ENCODE assay signal across 26 cellular contexts in the genomic region with DNA sequence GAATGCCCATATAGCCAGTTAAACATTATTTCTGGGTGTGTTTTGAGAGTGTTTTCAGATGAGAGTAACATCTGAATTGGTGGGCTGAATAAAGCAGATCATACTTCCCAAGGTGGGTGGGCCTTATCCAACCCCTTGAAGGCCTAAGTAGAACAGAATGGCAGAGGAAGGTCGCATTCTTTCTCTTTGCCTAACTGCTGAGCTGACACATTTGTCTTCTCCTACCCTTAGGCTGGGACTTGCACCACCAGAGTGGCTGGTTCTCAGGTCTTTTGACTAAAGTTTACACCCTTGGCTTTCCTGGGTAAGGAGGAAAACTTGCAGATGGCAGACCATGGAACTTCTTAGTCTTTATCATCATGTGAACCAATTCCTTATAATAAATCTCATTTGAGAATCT.
DNase-seq lines count a peak whose midpoint lies in the region; ATAC-seq, FAIRE-seq and TF ChIP-seq lines count a peak whose summit lies in the region.
"Had no signal": no experiment of that assay in that cellular context is flagged by ENCODE, and none has a peak within 500 bp of the region (broad histone marks: within the 10 kb centered on the region; RNA-seq: fewer than 3 reads in every experiment).

No MANE protein-coding gene starts in this region.

- TF ChIP-seq CTCF in HepG2 (CRISPR knock-in tag; IDR thresholded peaks at IDR 0.05) (no peak), right lobe of liver (IDR thresholded peaks at IDR 0.05) (no peak), K562 (IDR thresholded peaks at IDR 0.05 in 2 of 3, conservative IDR thresholded peaks at IDR 0.05 in 1 of 3; ENCODE audit: insufficient read depth in 2 of 3, low read depth in 1 of 3, low read length in 3 of 3) (no peak)

- BruUV-seq in HepG2 (replicated peaks; lab: Mats Ljungman, UMichigan) (no TSS peak), K562 (replicated peaks; lab: Mats Ljungman, UMichigan) (no TSS peak)

- no peaks in the 10 kb centered on the region for H3K4me1 Mint-ChIP-seq in CD8-positive, alpha-beta memory T cell
- H3K4me1 Mint-ChIP-seq in natural killer cell treated with Interleukin-12 subunit alpha and Interleukin-12 subunit beta and Interleukin-15 and Interleukin-18, amount 100 ng/mL, for 72 hours (ENCODE audit: low read depth in 2 of 2), result no peaks in the 10 kb centered on the region
- H3K4me1 Mint-ChIP-seq: B cell had no signal

- no peaks in the 10 kb centered on the region for H3K79me2 ChIP-seq in HepG2 (ENCODE audit: insufficient read depth, low read length)
- H3K79me2 ChIP-seq in K562 (ENCODE audit: control insufficient read depth, insufficient read depth, low read length), result no peaks in the 10 kb centered on the region

- no peaks in the 10 kb centered on the region for H3K36me3 ChIP-seq in HepG2 (replicated peaks in 1 of 2; ENCODE audit: control insufficient read depth in 1 of 2, insufficient read depth in 2 of 2, low read length in 2 of 2)
- no peaks in the 10 kb centered on the region for H3K36me3 ChIP-seq in right lobe of liver
- H3K36me3 ChIP-seq in K562 (ENCODE audit: control insufficient read depth, insufficient read depth, low read length), result no peaks in the 10 kb centered on the region
- H3K36me3 ChIP-seq in CD8-positive, alpha-beta memory T cell (ENCODE audit: insufficient read depth, low read length), result no peaks in the 10 kb centered on the region
- H3K36me3 ChIP-seq: BLaER1 treated with 17β-estradiol and CSF1 and Interleukin-3, amounts not matched to agents 10 nM and 100 nM had no signal

- H3K4me1 ChIP-seq in HepG2 (ENCODE audit: insufficient read depth, low read length), result peaks cover 6% of the 10 kb centered on the region; the same call in 1 of the 2 replicates
- H3K4me1 ChIP-seq in right lobe of liver, result no peaks in the 10 kb centered on the region
- H3K4me1 ChIP-seq in K562 (replicated peaks in 1 of 2; ENCODE audit: control insufficient read depth in 2 of 2, insufficient read depth in 2 of 2, low read length in 2 of 2), result peaks cover 2 to 22% of the 10 kb centered on the region in 2 experiments; a peak in 4 of 5 replicates
- H3K4me1 ChIP-seq in CD8-positive, alpha-beta memory T cell (ENCODE audit: insufficient read depth, low read length), result no peaks in the 10 kb centered on the region

- FAIRE-seq in HepG2 (lab: Jason Lieb, UNC) (no peak), K562 (lab: Jason Lieb, UNC) (no peak)
- FAIRE-seq: A204.1, GM12878, GM12892, GM18507 had no signal

- in situ Hi-C loops in HepG2 (cut with HindIII; ENCODE audit: extremely low pct_ligation_motif_present, low pct_unique_long_range_greater_than_20kb) (no loop called here), K562 (cut with MboI) (no loop called here)

- H3K27me3 ChIP-seq in HepG2 (ENCODE audit: control insufficient read depth in 1 of 2, insufficient read depth in 2 of 2, low read length in 2 of 2), result no peaks in the 10 kb centered on the region
- no peaks in the 10 kb centered on the region for H3K27me3 ChIP-seq in right lobe of liver
- H3K27me3 ChIP-seq in K562 (ENCODE audit: control insufficient read depth in 2 of 2, insufficient read depth in 2 of 2, low read length in 2 of 2), result no peaks in the 10 kb centered on the region
- H3K27me3 ChIP-seq in CD8-positive, alpha-beta memory T cell (ENCODE audit: insufficient read depth, low read length, poor library complexity, severe bottlenecking), result no peaks in the 10 kb centered on the region
- H3K27me3 ChIP-seq: BLaER1 treated with 17β-estradiol and CSF1 and Interleukin-3, amounts not matched to agents 10 nM and 100 nM had no signal

- no peak overlapping the region for H2AFZ ChIP-seq in HepG2 (ENCODE audit: low read length)
- H2AFZ ChIP-seq in K562 (ENCODE audit: low read depth, low read length), result no peak overlapping the region

- no peak for TF ChIP-seq POLR2A in HepG2 (IDR thresholded peaks at IDR 0.05; ENCODE audit: insufficient read depth in 1 of 2, low read depth in 2 of 2, low read length in 2 of 2)
- TF ChIP-seq POLR2A in right lobe of liver (IDR thresholded peaks at IDR 0.05), result no peak
- no peak for TF ChIP-seq POLR2A in K562 (conservative IDR thresholded peaks at IDR 0.05)

- TF ChIP-seq EP300 in HepG2 (IDR thresholded peaks at IDR 0.05; ENCODE audit: low read depth in 2 of 2, low read length in 2 of 2), result no peak
- no peak for TF ChIP-seq EP300 in HepG2 (CRISPR knock-in tag; IDR thresholded peaks at IDR 0.05; ENCODE audit: borderline replicate concordance)
- TF ChIP-seq EP300 in K562 (IDR thresholded peaks at IDR 0.05; ENCODE audit: low read length), result no peak

- H4K20me1 ChIP-seq in HepG2 (ENCODE audit: insufficient read depth, low read length) (no peaks in the 10 kb centered on the region), K562 (replicated peaks; ENCODE audit: control insufficient read depth, insufficient read depth, low read length) (no peaks in the 10 kb centered on the region)
- H4K20me1 ChIP-seq: BLaER1 treated with 17β-estradiol and CSF1 and Interleukin-3, amounts not matched to agents 10 nM and 100 nM had no signal

- no peaks in the 10 kb centered on the region for H3K36me3 Mint-ChIP-seq in CD8-positive, alpha-beta memory T cell
- no peaks in the 10 kb centered on the region for H3K36me3 Mint-ChIP-seq in natural killer cell treated with Interleukin-12 subunit alpha and Interleukin-12 subunit beta and Interleukin-15 and Interleukin-18, amount 100 ng/mL, for 72 hours
- H3K36me3 Mint-ChIP-seq: CD8-positive, alpha-beta T cell had no signal

- H3K27ac Mint-ChIP-seq in CD8-positive, alpha-beta memory T cell, result no peak overlapping the region
- H3K27ac Mint-ChIP-seq in natural killer cell treated with Interleukin-12 subunit alpha and Interleukin-12 subunit beta and Interleukin-15 and Interleukin-18, amount 100 ng/mL, for 72 hours, result no peak overlapping the region
- H3K27ac Mint-ChIP-seq: B cell; CD4-positive, alpha-beta T cell; CD8-positive, alpha-beta T cell had no signal

- H3K9ac ChIP-seq in HepG2 (ENCODE audit: insufficient read depth, low read depth, low read length), result no peak overlapping the region
- no peak overlapping the region for H3K9ac ChIP-seq in K562 (ENCODE audit: insufficient read depth in 1 of 2, low read depth in 2 of 2, low read length in 2 of 2)
- H3K9ac ChIP-seq: BLaER1 treated with 17β-estradiol and CSF1 and Interleukin-3, amounts not matched to agents 10 nM and 100 nM had no signal

- no peak for DNase-seq in HepG2 (ENCODE audit: low spot score)
- DNase-seq in right lobe of liver, result no peak
- no peak for DNase-seq in K562 (ENCODE audit: extremely low read depth in 1 of 4, low spot score in 3 of 4)
- peak; percentile 12 for DNase-seq in islet precursor cell
- no peak for DNase-seq in CD8-positive, alpha-beta memory T cell
- DNase-seq in natural killer cell treated with Interleukin-12 subunit alpha and Interleukin-12 subunit beta and Interleukin-15 and Interleukin-18, amount 100 ng/mL, for 72 hours (ENCODE audit: low spot score), result no peak
- DNase-seq: 8988T; AML-193; CD4-positive, alpha-beta T cell; CD8-positive, alpha-beta T cell; COR-L47; DMS 273 treated with DMSO at 0.1 percent for 48 hours; DMS153; DMS53; DMS79; DND-41; EL; GDM1 had no signal

- WGBS in HepG2 (ENCODE audit: low lambda C conversion rate), result 40% methylated on average over 1 of the region's 1 CpG
- 38% methylated on average over 1 of the region's 1 CpG for whole genome bisulfite sequencing in right lobe of liver (ENCODE audit: insufficient coverage, low coverage, low lambda C conversion rate, missing lambda C conversion rate)
- 0% methylated on average over 1 of the region's 1 CpG for WGBS in K562 (ENCODE audit: insufficient coverage, low coverage, missing lambda C conversion rate)

- H3K27ac ChIP-seq in HepG2 (ENCODE audit: extremely low read length, insufficient read depth, low read length) (no peak overlapping the region), right lobe of liver (no peak overlapping the region), K562 (ENCODE audit: extremely low read depth, low read depth, low read length) (no peak overlapping the region)
- H3K27ac ChIP-seq in CD8-positive, alpha-beta memory T cell (ENCODE audit: low read depth, low read length), result no peak overlapping the region
- H3K27ac ChIP-seq: BLaER1 treated with 17β-estradiol and CSF1 and Interleukin-3, amounts not matched to agents 10 nM and 100 nM; C4-2B had no signal

- H3K4me3 Mint-ChIP-seq in CD8-positive, alpha-beta memory T cell, result no peak overlapping the region
- H3K4me3 Mint-ChIP-seq in natural killer cell treated with Interleukin-12 subunit alpha and Interleukin-12 subunit beta and Interleukin-15 and Interleukin-18, amount 100 ng/mL, for 72 hours, result no peak overlapping the region
- H3K4me3 Mint-ChIP-seq: B cell; CD4-positive, alpha-beta T cell; CD8-positive, alpha-beta T cell had no signal

- ATAC-seq in HepG2, result no peak
- ATAC-seq in right lobe of liver, result no peak
- no peak for ATAC-seq in K562
- no peak for ATAC-seq in natural killer cell treated with Interleukin-12 subunit alpha and Interleukin-12 subunit beta and Interleukin-15 and Interleukin-18, amount 100 ng/mL, for 72 hours
- ATAC-seq in HG02870 (IDR thresholded peaks at IDR 0.05; ENCODE audit: unreplicated experiment), result no peak
- ATAC-seq: CD8-positive, alpha-beta T cell; GM12878 had no signal

- POLR2A ChIA-PET in HepG2 (lab: Yijun Ruan, JAX), result no interaction called here
- POLR2A ChIA-PET in K562 (lab: Yijun Ruan, JAX), result interaction anchor here (1.4 kb wide), 1 partner anchor 12 kb away, joined by 3 read pairs; no protein-coding TSS in a partner anchor
- POLR2A ChIA-PET in CD8-positive, alpha-beta memory T cell (lab: Charles Lee), result no interaction called here

- peaks cover 0 to 5% (median 0%) of the 10 kb centered on the region in 5 donors for H3K9me3 Mint-ChIP-seq in CD8-positive, alpha-beta memory T cell
- H3K9me3 Mint-ChIP-seq in natural killer cell treated with Interleukin-12 subunit alpha and Interleukin-12 subunit beta and Interleukin-15 and Interleukin-18, amount 100 ng/mL, for 72 hours, result no peaks in the 10 kb centered on the region

- no peaks in the 10 kb centered on the region for H3K9me3 ChIP-seq in HepG2 (ENCODE audit: low read length)
- H3K9me3 ChIP-seq in right lobe of liver, result no peaks in the 10 kb centered on the region
- no peaks in the 10 kb centered on the region for H3K9me3 ChIP-seq in K562 (replicated peaks; ENCODE audit: control insufficient read depth, insufficient read depth, low read depth, low read length)
- no peaks in the 10 kb centered on the region for H3K9me3 ChIP-seq in CD8-positive, alpha-beta memory T cell (ENCODE audit: low read length)
- H3K9me3 ChIP-seq: BLaER1 treated with 17β-estradiol and CSF1 and Interleukin-3, amounts not matched to agents 10 nM and 100 nM had no signal

- intact Hi-C loops in HepG2 (cut with micrococcal nuclease; ENCODE audit: unreplicated experiment), result no loop called here
- intact Hi-C loops in right lobe of liver (cut with DNase I), result no loop called here
- intact Hi-C loops in K562 (cut with micrococcal nuclease), result no loop called here

- CTCF ChIA-PET in HepG2 (lab: Yijun Ruan, JAX; ENCODE audit: low intra/inter-chr PET ratio, low total read pairs), result no interaction called here
- CTCF ChIA-PET in K562 (lab: Yijun Ruan, JAX; ENCODE audit: low intra/inter-chr PET ratio), result no interaction called here
- CTCF ChIA-PET in CD8-positive, alpha-beta memory T cell (lab: Charles Lee), result no interaction called here

- H3K4me3 ChIP-seq in HepG2 (replicated peaks in 1 of 3; ENCODE audit: insufficient read depth in 1 of 3, low read depth in 2 of 3, low read length in 3 of 3) (no peak overlapping the region), right lobe of liver (no peak overlapping the region), K562 (no peak overlapping the region)
- H3K4me3 ChIP-seq in CD8-positive, alpha-beta memory T cell (ENCODE audit: low read length), result no peak overlapping the region
- H3K4me3 ChIP-seq: BLaER1 treated with 17β-estradiol and CSF1 and Interleukin-3, amounts not matched to agents 10 nM and 100 nM; GM12878 had no signal

- no peaks in the 10 kb centered on the region for H3K9me1 ChIP-seq in K562 (ENCODE audit: control insufficient read depth, insufficient read depth, low read length)

- H3K27me3 Mint-ChIP-seq in CD8-positive, alpha-beta memory T cell, result peaks cover 2 to 13% of the 10 kb centered on the region in 2 donors
- H3K27me3 Mint-ChIP-seq in natural killer cell treated with Interleukin-12 subunit alpha and Interleukin-12 subunit beta and Interleukin-15 and Interleukin-18, amount 100 ng/mL, for 72 hours, result peaks cover 0 to 17% of the 10 kb centered on the region in 2 donors

- H3K4me2 ChIP-seq in HepG2 (ENCODE audit: low read depth, low read length) (no peak overlapping the region), K562 (ENCODE audit: insufficient read depth, low read length) (no peak overlapping the region)

- TF ChIP-seq RAD21 in HepG2 (CRISPR knock-in tag; IDR thresholded peaks at IDR 0.05), result no peak
- no peak for TF ChIP-seq RAD21 in K562 (CRISPR knock-in tag; conservative IDR thresholded peaks at IDR 0.05 in 1 of 2, IDR thresholded peaks at IDR 0.05 in 1 of 2)

Comparison
In these comparisons a context has a peak if more than half of its experiments do, and no peak if none do; other contexts are left out.
1. Of the 241 proteins assayed by ChIP-seq in both HepG2 and K562: peak only in HepG2: MAFF and MAFK; only in K562: none; in both: none; in neither: 239.